In the genomic region with DNA sequence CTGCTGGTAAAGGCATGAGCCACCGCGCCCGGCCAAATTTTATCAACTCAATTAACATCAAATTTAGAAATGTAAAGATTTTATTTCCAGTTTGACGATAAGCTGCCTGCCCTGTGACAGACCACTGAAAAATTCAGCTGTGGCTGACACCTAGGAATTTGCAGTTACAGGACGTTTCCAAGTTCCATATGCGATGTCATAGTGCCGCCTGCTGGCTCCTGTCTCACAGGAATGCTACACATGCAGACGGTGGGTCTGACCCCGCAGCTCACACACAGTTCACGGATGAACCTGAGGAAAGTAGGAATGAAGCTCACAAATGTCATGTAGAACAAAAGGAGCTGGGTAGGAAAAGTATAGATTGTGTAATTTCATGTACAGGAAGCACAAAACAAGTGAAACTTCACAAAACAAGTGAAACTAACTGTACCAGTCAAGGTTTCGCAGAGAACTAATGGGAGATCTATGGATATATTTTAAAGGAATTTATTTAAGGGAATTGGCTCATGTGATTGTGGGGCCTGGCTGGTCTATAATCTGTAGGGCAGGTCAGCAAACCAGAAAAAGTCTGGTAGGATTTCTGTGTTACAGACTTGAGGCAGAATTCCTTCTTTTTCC, we compare ENCODE assay signal across 8 cellular contexts. TPM values are rescaled to one million over a fixed set of nuclear protein-coding genes. Genes with fewer than 3 reads are reported as not detected.
A peak's percentile ranks its signal among the peaks of the same experiment; 100 is the strongest.
DNase-seq lines count a peak whose midpoint lies in the region; ATAC-seq and TF ChIP-seq lines count a peak whose summit lies in the region.

No MANE protein-coding gene starts in this region.

- TF ChIP-seq CTCF in RWPE1 (conservative IDR thresholded peaks at IDR 0.05; ENCODE audit: low read depth) (peak; percentile 93), neural progenitor cell (IDR thresholded peaks at IDR 0.05) (peak; percentile 97)

- H3K9me3 ChIP-seq in Karpas-422 (ENCODE audit: low read length) (no peaks in the 10 kb centered on the region), neural progenitor cell (ENCODE audit: low read depth) (no peaks in the 10 kb centered on the region)

- H3K9ac ChIP-seq in Karpas-422 (ENCODE audit: low read length): no peak overlapping the region
- H3K9ac ChIP-seq in neural progenitor cell: no peak overlapping the region

- no peaks in the 10 kb centered on the region for H3K9me3 Mint-ChIP-seq in neural progenitor cell

- H3K4me1 Mint-ChIP-seq in neural progenitor cell: peaks cover 7% of the 10 kb centered on the region

- H3K4me3 Mint-ChIP-seq in neural progenitor cell: no peak overlapping the region

- no peaks in the 10 kb centered on the region for H3K36me3 ChIP-seq in Karpas-422 (ENCODE audit: insufficient read depth, low read length)
- no peaks in the 10 kb centered on the region for H3K36me3 ChIP-seq in neural progenitor cell

- H4K20me1 ChIP-seq in Karpas-422 (ENCODE audit: insufficient read depth, low read depth, low read length) (no peaks in the 10 kb centered on the region), neural progenitor cell (ENCODE audit: low read depth) (no peaks in the 10 kb centered on the region)

- DNase-seq in DMS53 (lab: John Stamatoyannopoulos, UW) (peak; percentile 95), Karpas-422 (peak; percentile 88), RWPE1 (ENCODE audit: low spot score) (peak; percentile 72), activated T-helper 1 cell treated with Interleukin-2 at 50 U/mL for 16 hours (ENCODE audit: low read depth) (peak; percentile 52), fibroblast of peridontal ligament (ENCODE audit: extremely low read depth) (peak; percentile 86), neural progenitor cell (ENCODE audit: low spot score) (peak; percentile 90)
- DNase-seq in stimulated activated naive CD8-positive, alpha-beta T cell treated with anti-CD3 and anti-CD28 coated beads, Interleukin-15, Interleukin-2, amounts not matched to agents 100 U/mL and 50 U/mL, for 24 hours: peak; percentile 79

- H2AFZ ChIP-seq in Karpas-422 (ENCODE audit: low read length) (no peak overlapping the region), neural progenitor cell (replicated peaks) (no peak overlapping the region)

- POLR2A ChIA-PET in RWPE1 (lab: Yijun Ruan, JAX; ENCODE audit: low non-redundant PET): no interaction called here

- no peaks in the 10 kb centered on the region; the same call in 1 of the 2 replicates for H3K27me3 ChIP-seq in Karpas-422 (ENCODE audit: low read length)
- H3K27me3 ChIP-seq in neural progenitor cell: peaks cover 14% of the 10 kb centered on the region

- no peak overlapping the region for H3K4me2 ChIP-seq in Karpas-422 (ENCODE audit: low read depth, low read length, poor library complexity, severe bottlenecking)
- no peak overlapping the region for H3K4me2 ChIP-seq in neural progenitor cell

- H3K27ac ChIP-seq in Karpas-422 (ENCODE audit: low read length): no peak overlapping the region
- H3K27ac ChIP-seq in RWPE1: no peak overlapping the region
- H3K27ac ChIP-seq in neural progenitor cell: no peak overlapping the region

- H3K79me2 ChIP-seq in Karpas-422 (ENCODE audit: low read length) (no peaks in the 10 kb centered on the region), neural progenitor cell (ENCODE audit: low read depth) (no peaks in the 10 kb centered on the region)

- H3K9me2 ChIP-seq in Karpas-422 (replicated peaks; ENCODE audit: insufficient read depth, low read length): no peaks in the 10 kb centered on the region

- H3K27ac Mint-ChIP-seq in neural progenitor cell: peak overlapping the region; percentile 0

- no peaks in the 10 kb centered on the region for H3K27me3 Mint-ChIP-seq in neural progenitor cell (ENCODE audit: insufficient read depth, low read depth)

- H3K4me3 ChIP-seq in Karpas-422 (ENCODE audit: low read length) (no peak overlapping the region), neural progenitor cell (no peak overlapping the region)

- no peaks in the 10 kb centered on the region for H3K36me3 Mint-ChIP-seq in neural progenitor cell

- H3K4me1 ChIP-seq in Karpas-422 (ENCODE audit: low read length) (no peaks in the 10 kb centered on the region; the same call in 1 of the 2 replicates), neural progenitor cell (peaks cover 10% of the 10 kb centered on the region)

- ATAC-seq in stimulated activated naive CD8-positive, alpha-beta T cell treated with anti-CD3 and anti-CD28 coated beads, Interleukin-15, Interleukin-2, amounts not matched to agents 100 U/mL and 50 U/mL, for 24 hours: peak; percentile 85
- no peak for ATAC-seq in HG02759 (IDR thresholded peaks at IDR 0.05; ENCODE audit: unreplicated experiment)

- CTCF ChIA-PET in RWPE1 (lab: Yijun Ruan, JAX): interaction anchor here (0.6 to 3.0 kb wide), 30 partner anchors 8 to 366 kb away, joined by 3 to 17 read pairs (median 4); no protein-coding TSS in a partner anchor

- H3F3A ChIP-seq in neural progenitor cell (ENCODE audit: low read depth): peaks cover 8% of the 10 kb centered on the region

RNA-seq across cellular contexts. Expression of a gene that starts 13.2 kb away (rescaled TPM):
- total RNA-seq in Karpas-422 (2014; rRNA removed; shearing (Covaris generic); ENCODE audit: low replicate concordance): 58.8 and 64.4 TPM in 2 replicates
- total RNA-seq in neural progenitor cell (ENCODE audit: low replicate concordance): 40.5 and 48.6 TPM in 2 replicates

RNA-seq across cellular contexts. Expression of a gene that starts 50.5 kb away (rescaled TPM):
- 72.2 and 85.2 TPM in 2 replicates for total RNA-seq in Karpas-422 (2014; rRNA removed; shearing (Covaris generic); ENCODE audit: low replicate concordance)
- total RNA-seq in neural progenitor cell (ENCODE audit: low replicate concordance): 47.7 and 57.9 TPM in 2 replicates

RNA-seq across cellular contexts. Expression of a gene that starts 56.6 kb away (rescaled TPM):
- total RNA-seq in Karpas-422 (2014; rRNA removed; shearing (Covaris generic); ENCODE audit: low replicate concordance): 28.9 and 37.9 TPM in 2 replicates
- total RNA-seq in neural progenitor cell (ENCODE audit: low replicate concordance): 40.3 and 58.7 TPM in 2 replicates
